Comparison of ENCODE assay signal across 8 cellular contexts in genomic region chr10:97445722-97446639, GRCh38. TPM values are rescaled to one million over a fixed set of nuclear protein-coding genes. Genes with fewer than 3 reads are reported as not detected.
A peak's percentile ranks its signal among the peaks of the same experiment; 100 is the strongest.
DNase-seq lines count a peak whose midpoint lies in the region; TF ChIP-seq lines count a peak whose summit lies in the region.

EXOSC1 (minus strand) TSS chr10:97446006; CDS start chr10:97445985, 21 bp downstream.
ZDHHC16 (plus strand) TSS chr10:97446175; CDS start chr10:97451676, 5,501 bp downstream.

- H3K4me1 ChIP-seq in HAP-1 (peaks cover 21% of the 10 kb centered on the region), MM.1S (ENCODE audit: low read length) (peaks cover 14% of the 10 kb centered on the region), stomach (peaks cover 31 to 57% (median 49%) of the 10 kb centered on the region in 4 donors)

- intact Hi-C loops in stomach (cut with DNase I; ENCODE audit: low total_unique reads) = no loop called here

- H3K9me2 ChIP-seq in MM.1S (replicated peaks; ENCODE audit: insufficient read depth, low read length) (no peaks in the 10 kb centered on the region), neural cell (ENCODE audit: insufficient read depth, low read length) (no peaks in the 10 kb centered on the region)

- H2AFZ ChIP-seq in MM.1S (ENCODE audit: low read length) (peak within 1 kb of the TSS; percentile 68), neural cell (ENCODE audit: low read depth, low read length) (peak within 1 kb of the TSS; percentile 67)

- H3F3A ChIP-seq in MM.1S (ENCODE audit: insufficient read depth, low read length) (peaks cover 6% of the 10 kb centered on the region), neural cell (ENCODE audit: insufficient read depth, low read length, poor library complexity, severe bottlenecking) (no peaks in the 10 kb centered on the region)

- H3K4me3 ChIP-seq in HAP-1 (peak within 1 kb of the TSS; percentile 89), MM.1S (ENCODE audit: low read length) (peak within 1 kb of the TSS; percentile 82), fibroblast of villous mesenchyme (ENCODE audit: low read depth, low read length) (peak within 1 kb of the TSS; percentile 99), neural cell (ENCODE audit: low read length) (peak within 1 kb of the TSS; percentile 87), stomach (peak within 1 kb of the TSS; percentile 89 to 100 (median 94))

- H3K9ac ChIP-seq in MM.1S (ENCODE audit: low read length) = peak within 1 kb of the TSS; percentile 63
- H3K9ac ChIP-seq in neural cell (ENCODE audit: low read length) = peak within 1 kb of the TSS; percentile 83

- peak; percentile 40 for TF ChIP-seq RAD21 in neural cell (conservative IDR thresholded peaks at IDR 0.05)

- H3K79me2 ChIP-seq in MM.1S (ENCODE audit: low read length) (peaks cover 79% of the 10 kb centered on the region), neural cell (replicated peaks; ENCODE audit: insufficient read depth, low read length) (peaks cover 37% of the 10 kb centered on the region)

- DNase-seq in G401 (ENCODE audit: low spot score) (peak; percentile 98), HAP-1 (ENCODE audit: low spot score in 2 of 2) (peak; percentile 95 to 98), MM.1S (peak; percentile 98), SIG-M5 (lab: John Stamatoyannopoulos, UW) (peak; percentile 92), activated gamma-delta T cell (lab: John Stamatoyannopoulos, UW) (peak; percentile 69), fibroblast of villous mesenchyme (ENCODE audit: low read depth) (peak; percentile 97), stomach (peak; percentile 91)

- TF ChIP-seq CTCF in MM.1S (IDR thresholded peaks at IDR 0.05; ENCODE audit: low read length) = peak; percentile 29
- no peak for TF ChIP-seq CTCF in fibroblast of villous mesenchyme (IDR thresholded peaks at IDR 0.05; ENCODE audit: insufficient read depth, low read depth, low read length)
- TF ChIP-seq CTCF in neural cell (IDR thresholded peaks at IDR 0.05; ENCODE audit: poor library complexity, severe bottlenecking) = peak; percentile 50
- TF ChIP-seq CTCF in stomach (IDR thresholded peaks at IDR 0.05) = peak in 1 of 7 experiments; percentile 24

- WGBS in stomach, 5 donors = 0 to 1% (median 0%) methylated on average over 40 to 66 of the region's 66 CpGs

- TF ChIP-seq EP300 in neural cell (conservative IDR thresholded peaks at IDR 0.05; ENCODE audit: poor library complexity, severe bottlenecking) (peak; percentile 26), stomach (IDR thresholded peaks at IDR 0.05) (no peak)

- H3K4me2 ChIP-seq in MM.1S (ENCODE audit: low read depth, low read length) = peak within 1 kb of the TSS; percentile 85
- peak within 1 kb of the TSS; percentile 60 for H3K4me2 ChIP-seq in neural cell (ENCODE audit: low read length)

- TF ChIP-seq POLR2A in stomach (IDR thresholded peaks at IDR 0.05) = no peak

- H4K20me1 ChIP-seq in MM.1S (ENCODE audit: insufficient read depth, low read length) = no peaks in the 10 kb centered on the region
- H4K20me1 ChIP-seq in neural cell (ENCODE audit: insufficient read depth) = no peaks in the 10 kb centered on the region

- H3K27ac ChIP-seq in MM.1S (ENCODE audit: low read length) (peak within 1 kb of the TSS; percentile 29; the same call in 1 of the 2 replicates), neural cell (ENCODE audit: low read length) (peak within 1 kb of the TSS; percentile 74), stomach (peak within 1 kb of the TSS; percentile 80 to 91 (median 83))

- in situ Hi-C loops in G401 (cut with HindIII; ENCODE audit: low sequenced_read_pairs) = no loop called here
- in situ Hi-C loops in HAP-1 (cut with MboI; ENCODE audit: low sequenced_read_pairs) = no loop called here

- peaks cover 17% of the 10 kb centered on the region for H3K36me3 ChIP-seq in HAP-1 (replicated peaks)
- H3K36me3 ChIP-seq in MM.1S (replicated peaks; ENCODE audit: insufficient read depth, low read length) = no peaks in the 10 kb centered on the region
- H3K36me3 ChIP-seq in neural cell (ENCODE audit: insufficient read depth, low read length) = no peaks in the 10 kb centered on the region
- H3K36me3 ChIP-seq in stomach = peaks cover 4 to 25% (median 21%) of the 10 kb centered on the region in 4 donors

- H3K9me3 ChIP-seq in HAP-1 (no peaks in the 10 kb centered on the region), MM.1S (replicated peaks; ENCODE audit: insufficient read depth, low read length) (no peaks in the 10 kb centered on the region), neural cell (ENCODE audit: low read length) (no peaks in the 10 kb centered on the region), stomach (no peaks in the 10 kb centered on the region)

- H3K27me3 ChIP-seq in HAP-1 (ENCODE audit: low read depth) = no peaks in the 10 kb centered on the region
- no peaks in the 10 kb centered on the region for H3K27me3 ChIP-seq in MM.1S (replicated peaks; ENCODE audit: insufficient read depth, low read length)
- H3K27me3 ChIP-seq in neural cell (ENCODE audit: insufficient read depth, low read depth, low read length) = no peaks in the 10 kb centered on the region
- no peaks in the 10 kb centered on the region for H3K27me3 ChIP-seq in stomach

TF ChIP-seq in neural cell, 6 proteins besides CTCF, POLR2A, EP300 and RAD21:
- no peak for TF ChIP-seq EZH2 (IDR thresholded peaks at IDR 0.05; ENCODE audit: borderline replicate concordance, insufficient read depth, low read length, poor library complexity, severe bottlenecking)
- peak; percentile 75 for TF ChIP-seq TAF1 (IDR thresholded peaks at IDR 0.05; ENCODE audit: low read depth)
- peak; percentile 72 for TF ChIP-seq REST (IDR thresholded peaks at IDR 0.05; ENCODE audit: borderline replicate concordance)
- TF ChIP-seq POLR2AphosphoS5 (IDR thresholded peaks at IDR 0.05) = peak; percentile 93
- peak; percentile 96 for TF ChIP-seq MXI1 (conservative IDR thresholded peaks at IDR 0.05; ENCODE audit: poor library complexity, severe bottlenecking)
- peak; percentile 52 for TF ChIP-seq SMC3 (conservative IDR thresholded peaks at IDR 0.05; ENCODE audit: poor library complexity)

RNA-seq across cellular contexts. Expression of gene EXOSC1, which starts in this region (rescaled TPM):
- total RNA-seq in G401 (2014; rRNA removed; shearing (Covaris generic)) = 56.7 and 61.7 TPM in 2 replicates
- total RNA-seq in fibroblast of villous mesenchyme (41.5 and 44.8 TPM in 2 replicates), stomach (10 to 100 TPM; 11.6 to 30.6 (median 14.5) TPM)
- polyA plus RNA-seq in neural cell (33.5 and 44.6 TPM in 2 replicates), stomach (10 to 100 TPM; 50.9 to 71.0 (median 52.7) TPM)
- 25.1 and 27.8 TPM in 2 replicates for polyA minus RNA-seq in neural cell

RNA-seq across cellular contexts. Expression of gene ZDHHC16, which starts in this region (rescaled TPM):
- 70.4 and 82.5 TPM in 2 replicates for total RNA-seq in G401 (2014; rRNA removed; shearing (Covaris generic))
- total RNA-seq in fibroblast of villous mesenchyme = 60.6 and 69.1 TPM in 2 replicates
- polyA plus RNA-seq in neural cell = 31.0 and 34.3 TPM in 2 replicates
- polyA minus RNA-seq in neural cell = 32.3 and 35.5 TPM in 2 replicates
- total RNA-seq in stomach = 10 to 100 TPM in 4 of 5 donors, 1 to 10 TPM in 1; 5.4 to 98.6 (median 35.9) TPM
- 10 to 100 TPM; 29.7 to 36.4 (median 30.7) TPM for polyA plus RNA-seq in stomach

Comparison
In these comparisons a context has a peak if more than half of its experiments do, and no peak if none do; other contexts are left out.
1. Peak in every context shown above with its lines: DNase-seq, H3K4me3 ChIP-seq and H3K27ac ChIP-seq.
2. H3K27ac ChIP-seq: peak in every context shown above with its lines; median percentile 83 in stomach; 74 in neural cell; 29 in MM.1S.